13 cellular contexts compared by ENCODE assay signal in genomic region chr1:229693124-229693523, GRCh38.
DNase-seq lines count a peak whose midpoint lies in the region; ATAC-seq and TF ChIP-seq lines count a peak whose summit lies in the region.
"Had no signal": no experiment of that assay in that cellular context is flagged by ENCODE, and none has a peak within 500 bp of the region (broad histone marks: within the 10 kb centered on the region; RNA-seq: fewer than 3 reads in every experiment).

No MANE protein-coding gene starts in this region.

- peaks cover 11% of the 10 kb centered on the region for H3K4me1 ChIP-seq in vagina

- intact Hi-C loops in natural killer cell (cut with micrococcal nuclease) = no loop called here
- intact Hi-C loops in vagina (cut with DNase I) = no loop called here

- no peaks in the 10 kb centered on the region for H3K9me3 Mint-ChIP-seq in natural killer cell
- H3K9me3 Mint-ChIP-seq in natural killer cell treated with Interleukin-12 subunit alpha and Interleukin-12 subunit beta and Interleukin-15 and Interleukin-18, amount 100 ng/mL, for 72 hours = no peaks in the 10 kb centered on the region
- no peaks in the 10 kb centered on the region for H3K9me3 Mint-ChIP-seq in WTC11
- no peaks in the 10 kb centered on the region for H3K9me3 Mint-ChIP-seq in progenitor cell of endocrine pancreas (ENCODE audit: low read depth)
- H3K9me3 Mint-ChIP-seq: activated naive CD8-positive, alpha-beta T cell treated with anti-CD3 and anti-CD28 coated beads, Interleukin-2, amount 10 ng/mL, durations not matched to agents 7 days and 5 days had no signal

- POLR2A ChIA-PET in WTC11 (lab: Charles Lee) = no interaction called here

- DNase-seq in natural killer cell = no peak
- no peak for DNase-seq in natural killer cell treated with Interleukin-12 subunit alpha and Interleukin-12 subunit beta and Interleukin-15 and Interleukin-18, amount 100 ng/mL, for 72 hours (ENCODE audit: low spot score)
- DNase-seq in WTC11 (ENCODE audit: low spot score) = no peak
- DNase-seq in vagina (ENCODE audit: extremely low spot score in 2 of 2) = no peak
- DNase-seq in progenitor cell of endocrine pancreas (ENCODE audit: low spot score, unreplicated experiment) = no peak
- DNase-seq: activated CD4-positive, alpha-beta T cell treated with anti-CD3 and anti-CD28 coated beads, Interleukin-2, amount 50 U/mL, for 4 hours; activated naive CD8-positive, alpha-beta T cell treated with anti-CD3 and anti-CD28 coated beads, Interleukin-2, amount 10 ng/mL, durations not matched to agents 7 days and 5 days; hypothalamus; NCI-H510A; spleen had no signal

- H3K4me3 Mint-ChIP-seq in natural killer cell = peak overlapping the region; percentile 7
- H3K4me3 Mint-ChIP-seq in natural killer cell treated with Interleukin-12 subunit alpha and Interleukin-12 subunit beta and Interleukin-15 and Interleukin-18, amount 100 ng/mL, for 72 hours = no peak overlapping the region
- no peak overlapping the region for H3K4me3 Mint-ChIP-seq in WTC11
- H3K4me3 Mint-ChIP-seq in progenitor cell of endocrine pancreas (ENCODE audit: low read depth) = no peak overlapping the region

- H3K36me3 ChIP-seq in vagina = no peaks in the 10 kb centered on the region
- H3K36me3 ChIP-seq: spleen had no signal

- TF ChIP-seq CTCF in natural killer cell (IDR thresholded peaks at IDR 0.05) (no peak), WTC11 (IDR thresholded peaks at IDR 0.05) (no peak), vagina (IDR thresholded peaks at IDR 0.05) (no peak), progenitor cell of endocrine pancreas (IDR thresholded peaks at IDR 0.05; ENCODE audit: unreplicated experiment) (no peak)

- no peaks in the 10 kb centered on the region for H3K9me3 ChIP-seq in vagina
- H3K9me3 ChIP-seq: spleen had no signal

- no peak overlapping the region for H3K27ac Mint-ChIP-seq in natural killer cell
- no peak overlapping the region for H3K27ac Mint-ChIP-seq in natural killer cell treated with Interleukin-12 subunit alpha and Interleukin-12 subunit beta and Interleukin-15 and Interleukin-18, amount 100 ng/mL, for 72 hours
- H3K27ac Mint-ChIP-seq in WTC11 = peak overlapping the region; percentile 99
- no peak overlapping the region for H3K27ac Mint-ChIP-seq in progenitor cell of endocrine pancreas

- no peak for ATAC-seq in natural killer cell
- no peak for ATAC-seq in natural killer cell treated with Interleukin-12 subunit alpha and Interleukin-12 subunit beta and Interleukin-15 and Interleukin-18, amount 100 ng/mL, for 72 hours
- peak; percentile 51 for ATAC-seq in HG03196 (IDR thresholded peaks at IDR 0.05; ENCODE audit: unreplicated experiment)
- no peak for ATAC-seq in WTC11
- ATAC-seq in HG03175 (IDR thresholded peaks at IDR 0.05; ENCODE audit: unreplicated experiment) = no peak
- ATAC-seq in HG03571 (IDR thresholded peaks at IDR 0.05; ENCODE audit: unreplicated experiment) = no peak

- peak overlapping the region; percentile 38 for H3K27ac ChIP-seq in vagina

- no peaks in the 10 kb centered on the region for H3K27me3 ChIP-seq in vagina

- H3K27me3 Mint-ChIP-seq in natural killer cell (ENCODE audit: low read depth in 2 of 2) (peaks cover 9 to 37% of the 10 kb centered on the region in 2 donors), WTC11 (ENCODE audit: low read depth) (no peaks in the 10 kb centered on the region), progenitor cell of endocrine pancreas (peaks cover 25% of the 10 kb centered on the region)
- peaks cover 22 to 34% of the 10 kb centered on the region in 2 donors for H3K27me3 Mint-ChIP-seq in natural killer cell treated with Interleukin-12 subunit alpha and Interleukin-12 subunit beta and Interleukin-15 and Interleukin-18, amount 100 ng/mL, for 72 hours

- peaks cover 21 to 22% of the 10 kb centered on the region in 2 donors for H3K4me1 Mint-ChIP-seq in natural killer cell
- H3K4me1 Mint-ChIP-seq in natural killer cell treated with Interleukin-12 subunit alpha and Interleukin-12 subunit beta and Interleukin-15 and Interleukin-18, amount 100 ng/mL, for 72 hours (ENCODE audit: low read depth in 2 of 2) = peaks cover 9 to 15% of the 10 kb centered on the region in 2 donors
- H3K4me1 Mint-ChIP-seq in WTC11 = peaks cover 54% of the 10 kb centered on the region
- peaks cover 2% of the 10 kb centered on the region for H3K4me1 Mint-ChIP-seq in progenitor cell of endocrine pancreas (ENCODE audit: low read depth)

- no peak for TF ChIP-seq POLR2A in vagina (IDR thresholded peaks at IDR 0.05)

- CTCF ChIA-PET in WTC11 (lab: Charles Lee) = interaction anchor here (0.6 kb wide), 1 partner anchor 399 kb away, joined by 3 read pairs; no protein-coding TSS in a partner anchor

- H3K36me3 Mint-ChIP-seq in natural killer cell (no peaks in the 10 kb centered on the region), WTC11 (no peaks in the 10 kb centered on the region), progenitor cell of endocrine pancreas (ENCODE audit: insufficient read depth) (no peaks in the 10 kb centered on the region)
- H3K36me3 Mint-ChIP-seq in natural killer cell treated with Interleukin-12 subunit alpha and Interleukin-12 subunit beta and Interleukin-15 and Interleukin-18, amount 100 ng/mL, for 72 hours = no peaks in the 10 kb centered on the region
- H3K36me3 Mint-ChIP-seq: activated naive CD8-positive, alpha-beta T cell treated with anti-CD3 and anti-CD28 coated beads, Interleukin-2, amount 10 ng/mL, durations not matched to agents 7 days and 5 days had no signal

- H3K4me3 ChIP-seq in vagina = no peak overlapping the region
- H3K4me3 ChIP-seq: spleen had no signal

TF ChIP-seq in WTC11, 78 proteins besides CTCF, POLR2A, EP300 and RAD21:
- TF ChIP-seq PRRX2 (CRISPR knock-in tag; IDR thresholded peaks at IDR 0.05) (no peak), ZNF232 (CRISPR knock-in tag; IDR thresholded peaks at IDR 0.05) (no peak), HMGA2 (CRISPR knock-in tag; IDR thresholded peaks at IDR 0.05) (no peak)
